22 cellular contexts compared by ENCODE assay signal in genomic region chr10:59499460-59499859, GRCh38.
DNase-seq lines count a peak whose midpoint lies in the region; TF ChIP-seq lines count a peak whose summit lies in the region.
"Had no signal": no experiment of that assay in that cellular context is flagged by ENCODE, and none has a peak within 500 bp of the region (broad histone marks: within the 10 kb centered on the region; RNA-seq: fewer than 3 reads in every experiment).

No MANE protein-coding gene starts in this region.

- H3K4me1 ChIP-seq in H9 (ENCODE audit: insufficient read depth, low read length) = no peaks in the 10 kb centered on the region
- no peaks in the 10 kb centered on the region for H3K4me1 ChIP-seq in neural progenitor cell

- H2BK120ac ChIP-seq in H9 (ENCODE audit: low read depth, low read length, poor library complexity, severe bottlenecking) = no peak overlapping the region

- H3F3A ChIP-seq in neural progenitor cell (ENCODE audit: low read depth) = no peaks in the 10 kb centered on the region

- H2BK12ac ChIP-seq in H9 (ENCODE audit: insufficient read length, low read depth, low read length) = no peak overlapping the region

- H3K4me2 ChIP-seq in H9 (ENCODE audit: insufficient read depth, insufficient read length, low read length) = no peak overlapping the region
- H3K4me2 ChIP-seq in neural progenitor cell = no peak overlapping the region
- H3K4me2 ChIP-seq: KMS-11 had no signal

- no peaks in the 10 kb centered on the region for H3K36me3 ChIP-seq in neural progenitor cell

- no CpG with 5 or more reads among the region's 1 CpG for WGBS in H9 (ENCODE audit: extremely low coverage, insufficient read length, low lambda C conversion rate)

- H3K9me3 ChIP-seq in H9 (ENCODE audit: control insufficient read depth, low read depth, low read length) (no peaks in the 10 kb centered on the region), neural progenitor cell (ENCODE audit: low read depth) (peaks cover 12% of the 10 kb centered on the region)

- no peak overlapping the region for H3K18ac ChIP-seq in H9 (ENCODE audit: insufficient read length, low read depth, low read length)

- H3K27me3 Mint-ChIP-seq in H9 (ENCODE audit: low read depth) = no peaks in the 10 kb centered on the region
- H3K27me3 Mint-ChIP-seq in neural progenitor cell (ENCODE audit: insufficient read depth, low read depth) = no peaks in the 10 kb centered on the region
- H3K27me3 Mint-ChIP-seq: CD4-positive, CD25-positive, alpha-beta regulatory T cell had no signal

- no peak overlapping the region for H4K91ac ChIP-seq in H9 (ENCODE audit: insufficient read length, low read depth, low read length)

- no peaks in the 10 kb centered on the region for H3K27me3 ChIP-seq in H9 (ENCODE audit: insufficient read depth, low read length)
- no peaks in the 10 kb centered on the region for H3K27me3 ChIP-seq in neural progenitor cell

- no peak overlapping the region for H4K8ac ChIP-seq in H9 (replicated peaks; ENCODE audit: insufficient read length, low read depth, low read length)

- H3K4ac ChIP-seq in H9 (ENCODE audit: low read depth, low read length) = no peak overlapping the region

- H3K9ac ChIP-seq in H9 (ENCODE audit: extremely low read depth, insufficient read length, low read length) = no peak overlapping the region
- H3K9ac ChIP-seq in neural progenitor cell = no peak overlapping the region
- H3K9ac ChIP-seq: GM23248, KMS-11 had no signal

- no peak overlapping the region for H2AK5ac ChIP-seq in H9 (ENCODE audit: insufficient read length, low read length)

- DNase-seq in H9 (peak; percentile 32), NCI-H146 (lab: John Stamatoyannopoulos, UW) (peak; percentile 70), neural progenitor cell (ENCODE audit: low spot score) (no peak), NCI-H187 treated with DMSO at 0.1 percent for 48 hours (lab: John Stamatoyannopoulos, UW) (no peak), SKM-1 (lab: John Stamatoyannopoulos, UW; ENCODE audit: unreplicated experiment) (no peak)
- DNase-seq in stimulated activated naive CD4-positive, alpha-beta T cell (lab: John Stamatoyannopoulos, UW) = no peak
- DNase-seq: CD4-positive, CD25-positive, alpha-beta regulatory T cell; GM23248; NCI-H1092; NCI-H1417 treated with DMSO at 0.1 percent for 48 hours; NCI-H2029; NCI-H226; NCI-H510A; SHP77; SW 1271; T-helper 9 cell had no signal

- no peak overlapping the region for H2BK5ac ChIP-seq in H9 (ENCODE audit: insufficient read length, low read length)

- no peak overlapping the region for H3K23ac ChIP-seq in H9 (ENCODE audit: insufficient read length, low read depth, low read length)

- H3K9me3 Mint-ChIP-seq in H9 = peaks cover 13 to 15% of the 10 kb centered on the region in 2 experiments
- peaks cover 12% of the 10 kb centered on the region for H3K9me3 Mint-ChIP-seq in neural progenitor cell

- no peak overlapping the region for H2BK20ac ChIP-seq in H9 (ENCODE audit: low read depth, low read length, poor library complexity, severe bottlenecking)

- H3K27ac ChIP-seq in H9 (ENCODE audit: insufficient read length, low read depth, low read length) = no peak overlapping the region
- peak overlapping the region; percentile 65 for H3K27ac ChIP-seq in VCaP
- no peak overlapping the region for H3K27ac ChIP-seq in neural progenitor cell
- H3K27ac ChIP-seq: GM23248, KMS-11, RWPE1 had no signal

- no peak overlapping the region for H3K27ac Mint-ChIP-seq in H9
- no peak overlapping the region for H3K27ac Mint-ChIP-seq in neural progenitor cell
- H3K27ac Mint-ChIP-seq: CD4-positive, CD25-positive, alpha-beta regulatory T cell; IgD-negative memory B cell; T-helper 1 cell treated with Interleukin-12 subunit alpha and Interleukin-12 subunit beta and Interleukin-4 antibody, amounts not matched to agents 30 μg/mL and 1 μg/mL, for 36 hours had no signal

- no peak overlapping the region for H3K14ac ChIP-seq in H9 (ENCODE audit: insufficient read depth, low read length)

- H3K23me2 ChIP-seq in H9 (ENCODE audit: insufficient read length, low read depth, low read length, poor library complexity, severe bottlenecking) = no peaks in the 10 kb centered on the region

- no peak overlapping the region for H3K56ac ChIP-seq in H9 (ENCODE audit: insufficient read length, low read depth, low read length)

- H3T11ph ChIP-seq in H9 (ENCODE audit: low read length) = no peak overlapping the region

- H3K4me1 Mint-ChIP-seq in H9 (no peaks in the 10 kb centered on the region), neural progenitor cell (no peaks in the 10 kb centered on the region)
- H3K4me1 Mint-ChIP-seq: CD4-positive, CD25-positive, alpha-beta regulatory T cell; IgD-negative memory B cell had no signal

- no peak overlapping the region for H4K5ac ChIP-seq in H9 (ENCODE audit: insufficient read length, low read depth, low read length)

- H3K4me3 Mint-ChIP-seq in H9 (no peak overlapping the region), neural progenitor cell (no peak overlapping the region)
- H3K4me3 Mint-ChIP-seq: CD4-positive, CD25-positive, alpha-beta regulatory T cell; IgD-negative memory B cell; T-helper 1 cell treated with Interleukin-12 subunit alpha and Interleukin-12 subunit beta and Interleukin-4 antibody, amounts not matched to agents 30 μg/mL and 1 μg/mL, for 36 hours had no signal

- no peak overlapping the region for H2AFZ ChIP-seq in H9 (ENCODE audit: low read length)
- H2AFZ ChIP-seq in neural progenitor cell (replicated peaks) = peak overlapping the region; percentile 50
- H2AFZ ChIP-seq: GM23248 had no signal

- TF ChIP-seq CTCF in H9 (conservative IDR thresholded peaks at IDR 0.05) (no peak), VCaP (conservative IDR thresholded peaks at IDR 0.05) (no peak), neural progenitor cell (IDR thresholded peaks at IDR 0.05) (no peak)

- H3K4me3 ChIP-seq in neural progenitor cell = no peak overlapping the region
- H3K4me3 ChIP-seq: GM12878, GM23248 had no signal

- H4K20me1 ChIP-seq in H9 (ENCODE audit: control insufficient read depth, insufficient read depth, insufficient read length) (no peaks in the 10 kb centered on the region), neural progenitor cell (ENCODE audit: low read depth) (no peaks in the 10 kb centered on the region)

- H3K79me2 ChIP-seq in H9 (ENCODE audit: insufficient read depth, low read length) (no peaks in the 10 kb centered on the region), neural progenitor cell (ENCODE audit: low read depth) (no peaks in the 10 kb centered on the region)

- H2BK15ac ChIP-seq in H9 (ENCODE audit: low read depth, low read length) = no peak overlapping the region

- H3K79me1 ChIP-seq in H9 (ENCODE audit: insufficient read depth, low read depth, low read length, poor library complexity, severe bottlenecking) = no peaks in the 10 kb centered on the region

- H3K36me3 Mint-ChIP-seq in H9 (ENCODE audit: insufficient read depth in 1 of 3, low read depth in 3 of 3) (peaks cover 2 to 13% (median 6%) of the 10 kb centered on the region in 3 experiments; a peak in 5 of 7 replicates), neural progenitor cell (no peaks in the 10 kb centered on the region)

Comparison
In these comparisons a context has a peak if more than half of its experiments do, and no peak if none do; other contexts are left out.
1. DNase-seq: peak in H9 (single experiment) and NCI-H146 (single experiment); none in neural progenitor cell (single experiment), stimulated activated naive CD4-positive, alpha-beta T cell (0 of 6), NCI-H187 treated with DMSO at 0.1 percent for 48 hours (single experiment) and SKM-1 (single experiment).